In the genomic region with DNA sequence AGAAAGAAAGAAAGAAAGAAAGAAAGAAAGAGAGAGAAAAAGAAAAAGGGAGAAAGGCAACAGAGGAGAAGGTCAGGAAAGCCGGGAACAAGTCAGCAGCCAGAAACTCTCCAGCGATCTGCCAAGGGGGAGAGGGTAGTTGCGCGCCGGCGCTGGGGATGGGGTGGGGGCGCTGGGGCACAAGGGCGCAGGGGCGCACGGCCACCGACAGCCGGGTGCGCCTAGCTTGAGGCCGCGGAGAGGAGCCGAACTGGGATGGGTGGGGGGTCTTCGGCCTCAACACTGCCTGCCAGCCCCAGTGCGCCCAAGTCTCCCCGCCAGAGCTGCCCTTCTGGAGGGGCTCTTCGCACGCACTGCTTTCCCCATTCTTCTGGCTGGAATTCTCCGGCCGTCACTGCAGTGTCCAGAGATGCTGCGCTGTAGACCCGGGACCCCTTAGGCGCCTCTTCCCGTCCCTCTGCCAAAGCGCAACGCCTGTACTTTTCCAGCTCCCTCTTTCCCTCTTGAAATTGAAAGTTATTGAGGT, we compare ENCODE assay signal across 9 cellular contexts. TPM values are rescaled to one million over a fixed set of nuclear protein-coding genes. Genes with fewer than 3 reads are reported as not detected.
DNase-seq lines count a peak whose midpoint lies in the region; ATAC-seq lines count a peak whose summit lies in the region.
"Had no signal": no experiment of that assay in that cellular context is flagged by ENCODE, and none has a peak within 500 bp of the region (broad histone marks: within the 10 kb centered on the region; RNA-seq: fewer than 3 reads in every experiment).

No MANE protein-coding gene starts in this region.

- H3K79me1 ChIP-seq in mesendoderm (ENCODE audit: low read length): no peaks in the 10 kb centered on the region

- no peaks in the 10 kb centered on the region for H3K79me2 ChIP-seq in mesendoderm (ENCODE audit: control insufficient read depth, insufficient read depth, low read length)

- H3K4ac ChIP-seq in mesendoderm (ENCODE audit: low read depth, low read length): no peak overlapping the region

- ATAC-seq in stimulated activated naive CD8-positive, alpha-beta T cell treated with anti-CD3 and anti-CD28 coated beads, Interleukin-15, Interleukin-2, amounts not matched to agents 100 U/mL and 50 U/mL, for 24 hours: no peak
- ATAC-seq in central memory CD8-positive, alpha-beta T cell (replicated peaks; ENCODE audit: extremely low read depth, poor library complexity, severe bottlenecking): no peak
- ATAC-seq in aorta (ENCODE audit: low FRiP score) (peak; percentile 23), HG02588 (IDR thresholded peaks at IDR 0.05; ENCODE audit: unreplicated experiment) (no peak)

- peaks cover 16% of the 10 kb centered on the region for H3K27me3 ChIP-seq in mesendoderm (ENCODE audit: insufficient read depth, low read length, poor library complexity)
- H3K27me3 ChIP-seq in aorta (ENCODE audit: control insufficient read depth in 1 of 2, insufficient read depth in 2 of 2, low read length in 1 of 2): no peaks in the 10 kb centered on the region

- no peaks in the 10 kb centered on the region for H3K36me3 ChIP-seq in mesendoderm (ENCODE audit: control insufficient read depth, insufficient read depth, low read length)
- H3K36me3 ChIP-seq in aorta (ENCODE audit: control insufficient read depth in 1 of 2, insufficient read depth in 2 of 2, low read length in 1 of 2): no peaks in the 10 kb centered on the region
- H3K36me3 ChIP-seq: neutrophil had no signal

- H3K4me1 Mint-ChIP-seq in stimulated activated naive CD8-positive, alpha-beta T cell treated with anti-CD3 and anti-CD28 coated beads, Interleukin-15, Interleukin-2, amounts not matched to agents 100 ng/mL and 50 ng/mL, for 24 hours (ENCODE audit: low read depth): peaks cover 18% of the 10 kb centered on the region
- H3K4me1 Mint-ChIP-seq in central memory CD8-positive, alpha-beta T cell: peaks cover 14% of the 10 kb centered on the region

- no peaks in the 10 kb centered on the region for H3K36me3 Mint-ChIP-seq in stimulated activated naive CD8-positive, alpha-beta T cell treated with anti-CD3 and anti-CD28 coated beads, Interleukin-15, Interleukin-2, amounts not matched to agents 100 ng/mL and 50 ng/mL, for 24 hours (ENCODE audit: low read depth)
- no peaks in the 10 kb centered on the region for H3K36me3 Mint-ChIP-seq in central memory CD8-positive, alpha-beta T cell (ENCODE audit: insufficient read depth)

- H3K27ac ChIP-seq in mesendoderm (ENCODE audit: low read depth, low read length) (no peak overlapping the region), aorta (ENCODE audit: low read depth in 1 of 2, low read length in 2 of 2) (no peak overlapping the region)
- H3K27ac ChIP-seq: neutrophil had no signal

- DNase-seq in stimulated activated naive CD8-positive, alpha-beta T cell treated with anti-CD3 and anti-CD28 coated beads, Interleukin-15, Interleukin-2, amounts not matched to agents 100 U/mL and 50 U/mL, for 24 hours: no peak
- DNase-seq in central memory CD8-positive, alpha-beta T cell (ENCODE audit: low spot score in 2 of 2): no peak
- DNase-seq in mesendoderm (no peak), aorta (peak in 1 of 2 donors; percentile 69), hypothalamus (lab: John Stamatoyannopoulos, UW) (no peak), middle frontal gyrus (ENCODE audit: extremely low spot score, low spot score) (no peak)

- no peak overlapping the region for H2AK5ac ChIP-seq in mesendoderm (ENCODE audit: low read length)

- no peak overlapping the region for H2BK15ac ChIP-seq in mesendoderm (replicated peaks; ENCODE audit: low read depth)

- no peak overlapping the region for H3K23ac ChIP-seq in mesendoderm (ENCODE audit: low read length)

- WGBS in mesendoderm (ENCODE audit: extremely low coverage, insufficient coverage, low lambda C conversion rate): no CpG with 5 or more reads among the region's 29 CpGs
- WGBS in aorta, 2 donors: 1% methylated on average over 24 to 29 of the region's 29 CpGs

- no peaks in the 10 kb centered on the region for H3K9me3 Mint-ChIP-seq in stimulated activated naive CD8-positive, alpha-beta T cell treated with anti-CD3 and anti-CD28 coated beads, Interleukin-15, Interleukin-2, amounts not matched to agents 100 ng/mL and 50 ng/mL, for 24 hours
- no peaks in the 10 kb centered on the region for H3K9me3 Mint-ChIP-seq in central memory CD8-positive, alpha-beta T cell

- H3K4me3 ChIP-seq in mesendoderm (ENCODE audit: low read length) (peak overlapping the region; percentile 32), aorta (ENCODE audit: low read length in 2 of 2) (peak overlapping the region; percentile 69)

- H3K27ac Mint-ChIP-seq in stimulated activated naive CD8-positive, alpha-beta T cell treated with anti-CD3 and anti-CD28 coated beads, Interleukin-15, Interleukin-2, amounts not matched to agents 100 ng/mL and 50 ng/mL, for 24 hours: no peak overlapping the region
- H3K27ac Mint-ChIP-seq in central memory CD8-positive, alpha-beta T cell (ENCODE audit: low read depth): no peak overlapping the region

- no peak overlapping the region for H2BK120ac ChIP-seq in mesendoderm (ENCODE audit: low read depth, low read length)

- no peaks in the 10 kb centered on the region for H3K9me3 ChIP-seq in aorta (ENCODE audit: control insufficient read depth, low read length)
- H3K9me3 ChIP-seq: neutrophil had no signal

- H2BK5ac ChIP-seq in mesendoderm (ENCODE audit: low read length): no peak overlapping the region

- peaks cover 2% of the 10 kb centered on the region for H3K4me1 ChIP-seq in mesendoderm (ENCODE audit: control insufficient read depth, low read depth, low read length)
- H3K4me1 ChIP-seq in aorta (ENCODE audit: control insufficient read depth in 1 of 2, insufficient read depth in 2 of 2, low read length in 2 of 2): no peaks in the 10 kb centered on the region

- H3K4me3 Mint-ChIP-seq in stimulated activated naive CD8-positive, alpha-beta T cell treated with anti-CD3 and anti-CD28 coated beads, Interleukin-15, Interleukin-2, amounts not matched to agents 100 ng/mL and 50 ng/mL, for 24 hours: peak overlapping the region; percentile 43
- H3K4me3 Mint-ChIP-seq in central memory CD8-positive, alpha-beta T cell: peak overlapping the region; percentile 32

- H4K8ac ChIP-seq in mesendoderm (ENCODE audit: low read depth, low read length): no peak overlapping the region

- intact Hi-C loops in aorta (cut with DNase I): no loop called here

- H3K4me2 ChIP-seq in mesendoderm (ENCODE audit: low read length): peak overlapping the region; percentile 69

- no peak overlapping the region for H4K5ac ChIP-seq in mesendoderm (ENCODE audit: low read length)

- H3K9ac ChIP-seq in mesendoderm (ENCODE audit: low read length): peak overlapping the region; percentile 46

- peaks cover 72% of the 10 kb centered on the region for H3K27me3 Mint-ChIP-seq in stimulated activated naive CD8-positive, alpha-beta T cell treated with anti-CD3 and anti-CD28 coated beads, Interleukin-15, Interleukin-2, amounts not matched to agents 100 ng/mL and 50 ng/mL, for 24 hours
- peaks cover 86% of the 10 kb centered on the region for H3K27me3 Mint-ChIP-seq in central memory CD8-positive, alpha-beta T cell

- peak overlapping the region; percentile 11 for H3K56ac ChIP-seq in mesendoderm (ENCODE audit: low read length)

- no peak overlapping the region for H3K18ac ChIP-seq in mesendoderm (ENCODE audit: low read length)

RNA-seq across cellular contexts. Expression of gene RSPO3, which starts 0.4 kb away (rescaled TPM):
- 1.3 TPM for polyA plus RNA-seq in mesendoderm (2013, experiment 1 of 2)
- 1.0 TPM for polyA plus RNA-seq in mesendoderm (2013, experiment 2 of 2)
- total RNA-seq in aorta: 10 to 100 TPM in 1 of 2 donors, 1 to 10 TPM in 1; 5.2 to 12.5 TPM
- polyA plus RNA-seq in aorta: under 1 TPM in 1 of 2 donors, not detected in 1; 0.38 TPM
